Comparison of ENCODE assay signal across 20 cellular contexts in genomic region chr2:43714164-43714563, GRCh38. TPM values are rescaled to one million over a fixed set of nuclear protein-coding genes. Genes with fewer than 3 reads are reported as not detected.
DNase-seq lines count a peak whose midpoint lies in the region; ATAC-seq, FAIRE-seq and TF ChIP-seq lines count a peak whose summit lies in the region.
"Had no signal": no experiment of that assay in that cellular context is flagged by ENCODE, and none has a peak within 500 bp of the region (broad histone marks: within the 10 kb centered on the region; RNA-seq: fewer than 3 reads in every experiment).

No MANE protein-coding gene starts in this region.

- H3K36me3 ChIP-seq in astrocyte (ENCODE audit: insufficient read depth, low read length), result no peaks in the 10 kb centered on the region
- H3K36me3 ChIP-seq in aorta (ENCODE audit: control insufficient read depth in 1 of 2, insufficient read depth in 2 of 2, low read length in 1 of 2), result peaks cover 0 to 2% of the 10 kb centered on the region in 2 donors
- peaks cover 0 to 5% (median 0%) of the 10 kb centered on the region in 6 donors for H3K36me3 ChIP-seq in spleen
- no peaks in the 10 kb centered on the region for H3K36me3 ChIP-seq in naive thymus-derived CD4-positive, alpha-beta T cell (ENCODE audit: control insufficient read depth in 2 of 3, insufficient read depth in 3 of 3, low read length in 3 of 3)
- H3K36me3 ChIP-seq: BLaER1, HAP-1, right lobe of liver had no signal

- H3K27me3 Mint-ChIP-seq in astrocyte (ENCODE audit: low read depth, unreplicated experiment), result no peaks in the 10 kb centered on the region
- peaks cover 0 to 9% (median 0%) of the 10 kb centered on the region in 5 donors for H3K27me3 Mint-ChIP-seq in naive thymus-derived CD4-positive, alpha-beta T cell
- H3K27me3 Mint-ChIP-seq: type B pancreatic cell had no signal

- H3K36me3 Mint-ChIP-seq in astrocyte (ENCODE audit: low read depth, unreplicated experiment), result no peaks in the 10 kb centered on the region
- H3K36me3 Mint-ChIP-seq in naive thymus-derived CD4-positive, alpha-beta T cell, result peaks cover 0 to 11% (median 0%) of the 10 kb centered on the region in 5 donors
- H3K36me3 Mint-ChIP-seq: type B pancreatic cell had no signal

- no peak overlapping the region for H3K4me3 Mint-ChIP-seq in astrocyte (ENCODE audit: unreplicated experiment)
- H3K4me3 Mint-ChIP-seq in naive thymus-derived CD4-positive, alpha-beta T cell, result no peak overlapping the region
- H3K4me3 Mint-ChIP-seq: type B pancreatic cell had no signal

- TF ChIP-seq CTCF in AG09309 (IDR thresholded peaks at IDR 0.05; ENCODE audit: control insufficient read depth, insufficient read depth, low read depth, low read length, missing control alignments), result no peak
- TF ChIP-seq CTCF in astrocyte (IDR thresholded peaks at IDR 0.05; ENCODE audit: insufficient read depth, low read depth, low read length), result no peak
- TF ChIP-seq CTCF in spleen (IDR thresholded peaks at IDR 0.05 in 8 of 11, conservative IDR thresholded peaks at IDR 0.05 in 3 of 11), result no peak

- H4K20me1 ChIP-seq in astrocyte (ENCODE audit: insufficient read depth, low read length), result no peaks in the 10 kb centered on the region
- H4K20me1 ChIP-seq: BLaER1 had no signal

- H3K9me3 ChIP-seq in astrocyte (ENCODE audit: insufficient read depth, low read depth, low read length) (no peaks in the 10 kb centered on the region), aorta (ENCODE audit: control insufficient read depth, low read length) (no peaks in the 10 kb centered on the region), spleen (no peaks in the 10 kb centered on the region)
- no peaks in the 10 kb centered on the region for H3K9me3 ChIP-seq in naive thymus-derived CD4-positive, alpha-beta T cell (ENCODE audit: control insufficient read depth in 2 of 3, low read length in 3 of 3)
- H3K9me3 ChIP-seq: BLaER1, HAP-1, right lobe of liver had no signal

- no peaks in the 10 kb centered on the region for H3K4me1 Mint-ChIP-seq in astrocyte (ENCODE audit: low read depth, unreplicated experiment)
- peaks cover 0 to 4% (median 0%) of the 10 kb centered on the region in 7 donors for H3K4me1 Mint-ChIP-seq in naive thymus-derived CD4-positive, alpha-beta T cell

- FAIRE-seq in astrocyte (lab: Jason Lieb, UNC), result no peak
- FAIRE-seq: GM12891 had no signal

- no peak overlapping the region for H2AFZ ChIP-seq in astrocyte (ENCODE audit: low read depth, low read length)

- no peak for TF ChIP-seq POLR2A in spleen (IDR thresholded peaks at IDR 0.05)

- DNase-seq in AG09309 (ENCODE audit: low read depth) (peak; percentile 29), HS-5 (ENCODE audit: low read depth) (peak; percentile 29), astrocyte (ENCODE audit: low read depth) (peak; percentile 69), kidney tubule cell (ENCODE audit: low spot score) (peak; percentile 45), aorta (no peak), spleen (no peak)
- no peak for DNase-seq in activated CD8-positive, alpha-beta memory T cell treated with anti-CD3 and anti-CD28 coated beads, Interleukin-2, amount 50 U/mL, for 48 hours
- DNase-seq in naive thymus-derived CD4-positive, alpha-beta T cell, result no peak
- DNase-seq: anterior cingulate cortex, NCI-H1694, NCI-H524, right lobe of liver had no signal

- H3K79me2 ChIP-seq in astrocyte (ENCODE audit: insufficient read depth, low read length), result no peaks in the 10 kb centered on the region

- intact Hi-C loops in aorta (cut with DNase I), result no loop called here
- intact Hi-C loops in spleen (cut with DNase I; ENCODE audit: low total_unique reads), result no loop called here
- intact Hi-C loops in naive thymus-derived CD4-positive, alpha-beta T cell (cut with micrococcal nuclease), result no loop called here

- no peak overlapping the region for H3K9ac ChIP-seq in astrocyte (ENCODE audit: low read length)
- H3K9ac ChIP-seq: BLaER1 had no signal

- no peaks in the 10 kb centered on the region for H3K27me3 ChIP-seq in astrocyte (ENCODE audit: insufficient read depth, low read length)
- H3K27me3 ChIP-seq in aorta (ENCODE audit: control insufficient read depth in 1 of 2, insufficient read depth in 2 of 2, low read length in 1 of 2), result no peaks in the 10 kb centered on the region
- no peaks in the 10 kb centered on the region for H3K27me3 ChIP-seq in spleen (replicated peaks in 1 of 7)
- peaks cover 0 to 6% of the 10 kb centered on the region in 2 donors for H3K27me3 ChIP-seq in naive thymus-derived CD4-positive, alpha-beta T cell (ENCODE audit: control insufficient read depth in 2 of 2, insufficient read depth in 2 of 2, low read length in 2 of 2)
- H3K27me3 ChIP-seq: BLaER1, right lobe of liver had no signal

- WGBS in aorta, 2 donors, result 76 to 84% methylated on average over 2 of the region's 2 CpGs
- 21 to 34% (median 32%) methylated on average over 2 of the region's 2 CpGs for WGBS in spleen, 5 donors

- POLR2A ChIA-PET in naive thymus-derived CD4-positive, alpha-beta T cell (lab: Charles Lee), result no interaction called here

- no peak overlapping the region for H3K4me3 ChIP-seq in AG09309 (ENCODE audit: control insufficient read depth, low read depth, low read length)
- no peak overlapping the region for H3K4me3 ChIP-seq in astrocyte (ENCODE audit: insufficient read depth, low read depth, low read length)
- no peak overlapping the region for H3K4me3 ChIP-seq in aorta (ENCODE audit: low read length in 2 of 2)
- H3K4me3 ChIP-seq in spleen, result no peak overlapping the region
- no peak overlapping the region for H3K4me3 ChIP-seq in naive thymus-derived CD4-positive, alpha-beta T cell (ENCODE audit: low read length)
- H3K4me3 ChIP-seq: BLaER1, HAP-1, right lobe of liver had no signal

- H3K27ac Mint-ChIP-seq in astrocyte (ENCODE audit: unreplicated experiment), result no peak overlapping the region
- H3K27ac Mint-ChIP-seq in naive thymus-derived CD4-positive, alpha-beta T cell, result no peak overlapping the region
- H3K27ac Mint-ChIP-seq: activated T-helper 2 cell treated with anti-CD3 and anti-CD28 coated beads, Interferon-gamma antibody, Interleukin-2, Interleukin-4, amounts not matched to agents 10 μg/mL and 5 μg/mL and 100 μg/mL, durations not matched to agents 14 hours and 24 hours and 36 hours; type B pancreatic cell had no signal

- H3K27ac ChIP-seq in astrocyte (ENCODE audit: low read depth, low read length) (no peak overlapping the region), aorta (ENCODE audit: low read depth in 1 of 2, low read length in 2 of 2) (no peak overlapping the region), spleen (no peak overlapping the region)
- H3K27ac ChIP-seq in naive thymus-derived CD4-positive, alpha-beta T cell (ENCODE audit: low read depth, low read length), result no peak overlapping the region
- H3K27ac ChIP-seq: BLaER1, right lobe of liver, VCaP had no signal

- CTCF ChIA-PET in naive thymus-derived CD4-positive, alpha-beta T cell (lab: Charles Lee), result no interaction called here

- H3K9me3 Mint-ChIP-seq in astrocyte (ENCODE audit: unreplicated experiment), result no peaks in the 10 kb centered on the region
- H3K9me3 Mint-ChIP-seq in naive thymus-derived CD4-positive, alpha-beta T cell, result peaks cover 0 to 2% (median 0%) of the 10 kb centered on the region in 11 donors
- H3K9me3 Mint-ChIP-seq: activated T-helper 2 cell treated with anti-CD3 and anti-CD28 coated beads, Interferon-gamma antibody, Interleukin-2, Interleukin-4, amounts not matched to agents 10 μg/mL and 5 μg/mL and 100 μg/mL, durations not matched to agents 14 hours and 24 hours and 36 hours; type B pancreatic cell had no signal

- H3K4me2 ChIP-seq in astrocyte (ENCODE audit: low read length), result peak overlapping the region; percentile 5
- H3K4me2 ChIP-seq: BLaER1 had no signal

- ATAC-seq in aorta (ENCODE audit: low FRiP score), result no peak
- no peak for ATAC-seq in naive thymus-derived CD4-positive, alpha-beta T cell
- ATAC-seq: right lobe of liver had no signal

- H3K4me1 ChIP-seq in astrocyte (ENCODE audit: insufficient read depth, low read length) (no peaks in the 10 kb centered on the region), aorta (ENCODE audit: control insufficient read depth in 1 of 2, insufficient read depth in 2 of 2, low read length in 2 of 2) (no peaks in the 10 kb centered on the region), spleen (no peaks in the 10 kb centered on the region)
- no peaks in the 10 kb centered on the region for H3K4me1 ChIP-seq in naive thymus-derived CD4-positive, alpha-beta T cell (ENCODE audit: control insufficient read depth in 2 of 2, insufficient read depth in 2 of 2, low read length in 2 of 2)
- H3K4me1 ChIP-seq: right lobe of liver had no signal

RNA-seq across cellular contexts. Expression of gene C1GALT1C1L, which starts 37.9 kb away (rescaled TPM):
- total RNA-seq in astrocyte (not detected in 2 replicates), aorta (1 to 10 TPM in 1 of 2 donors, under 1 TPM in 1; 0.29 to 1.2 TPM), spleen (under 1 TPM in 6 of 7 donors, not detected in 1; 0.37 to 0.85 (median 0.65) TPM)
- polyA plus RNA-seq in aorta (1 to 10 TPM; 1.4 to 1.9 TPM), spleen (under 1 TPM; 0.10 to 0.55 (median 0.28) TPM)
- not detected for total RNA-seq in naive thymus-derived CD4-positive, alpha-beta T cell
- polyA plus RNA-seq in naive thymus-derived CD4-positive, alpha-beta T cell, result not detected
- total RNA-seq: lung microvascular endothelial cell had no signal
- polyA plus RNA-seq: neural cell had no signal

RNA-seq across cellular contexts. Expression of gene DYNC2LI1, which starts 59.7 kb away (rescaled TPM):
- 15.3 and 15.7 TPM in 2 replicates for total RNA-seq in astrocyte
- total RNA-seq in aorta, result 10 to 100 TPM in 1 of 2 donors, 1 to 10 TPM in 1; 8.8 to 24.6 TPM
- 10 to 100 TPM; 30.2 to 44.3 TPM for polyA plus RNA-seq in aorta
- total RNA-seq in spleen, result 10 to 100 TPM in 6 of 7 donors, 1 to 10 TPM in 1; 8.5 to 32.4 (median 21.6) TPM
- 10 to 100 TPM in 2 of 3 donors, 1 to 10 TPM in 1; 9.6 to 13.4 (median 11.4) TPM for polyA plus RNA-seq in spleen
- total RNA-seq in naive thymus-derived CD4-positive, alpha-beta T cell, result 1 to 10 TPM; 1.9 to 6.1 (median 5.1) TPM
- polyA plus RNA-seq in naive thymus-derived CD4-positive, alpha-beta T cell, result 1 to 10 TPM; 5.6 to 7.8 TPM

Comparison
In these comparisons a context has a peak if more than half of its experiments do, and no peak if none do; other contexts are left out.
1. DNase-seq: peak in AG09309 (single experiment), HS-5 (single experiment), astrocyte (single experiment) and kidney tubule cell (single experiment); none in aorta (0 of 2), activated CD8-positive, alpha-beta memory T cell treated with anti-CD3 and anti-CD28 coated beads, Interleukin-2, amount 50 U/mL, for 48 hours (single experiment), spleen (single experiment) and naive thymus-derived CD4-positive, alpha-beta T cell (0 of 9).